1 cellular context compared by ENCODE assay signal in genomic region chr17:40312131-40312731, GRCh38.
TF ChIP-seq lines count a peak whose summit lies in the region.

No MANE protein-coding gene starts in this region.

TF ChIP-seq in liver, 16 proteins besides CTCF, POLR2A, EP300 and RAD21 (continued from another document):
- TF ChIP-seq ZBTB33 (IDR thresholded peaks at IDR 0.05) (no peak), FOXA2 (IDR thresholded peaks at IDR 0.05) (no peak), TAF1 (conservative IDR thresholded peaks at IDR 0.05) (no peak)
